In the genomic region with DNA sequence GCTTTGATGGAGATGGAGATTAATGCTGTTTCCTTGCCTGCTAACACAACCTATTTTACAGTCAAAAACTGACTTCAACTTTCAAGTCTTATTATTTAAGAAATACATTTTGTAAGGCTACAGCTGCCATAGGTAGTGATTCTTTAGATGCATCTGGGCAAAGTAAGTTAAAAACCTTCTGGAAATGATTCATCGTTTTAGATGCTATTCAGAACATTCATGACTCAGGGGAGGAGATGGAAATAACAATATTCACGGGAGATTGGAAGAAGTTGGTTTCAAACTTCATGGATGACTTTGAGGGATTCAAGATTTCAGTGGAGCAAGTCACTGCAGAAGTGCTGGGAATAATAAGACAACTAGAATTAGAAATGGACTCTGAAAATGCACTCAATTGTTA, we compare ENCODE assay signal across 23 cellular contexts.
DNase-seq lines count a peak whose midpoint lies in the region; ATAC-seq and TF ChIP-seq lines count a peak whose summit lies in the region.
"Had no signal": no experiment of that assay in that cellular context is flagged by ENCODE, and none has a peak within 500 bp of the region (broad histone marks: within the 10 kb centered on the region; RNA-seq: fewer than 3 reads in every experiment).

No MANE protein-coding gene starts in this region.

- no peaks in the 10 kb centered on the region for H3K79me1 ChIP-seq in neuronal stem cell (ENCODE audit: low read depth, low read length)

- H3K4ac ChIP-seq in neuronal stem cell (ENCODE audit: low read length): no peak overlapping the region

- H3K14ac ChIP-seq in neuronal stem cell (ENCODE audit: low read length): no peak overlapping the region

- no peak overlapping the region for H2BK15ac ChIP-seq in neuronal stem cell (ENCODE audit: low read length)

- H3K9ac ChIP-seq in GM23248 (no peak overlapping the region), neuronal stem cell (ENCODE audit: low read depth, low read length, poor library complexity) (no peak overlapping the region)
- H3K9ac ChIP-seq: KMS-11 had no signal

- H3K4me3 ChIP-seq in GM23248: no peak overlapping the region
- H3K4me3 ChIP-seq in RWPE2 (ENCODE audit: severe bottlenecking): no peak overlapping the region
- no peak overlapping the region for H3K4me3 ChIP-seq in choroid plexus epithelial cell (ENCODE audit: low read depth, low read length)
- no peak overlapping the region for H3K4me3 ChIP-seq in neuronal stem cell (ENCODE audit: low read length in 2 of 2)
- H3K4me3 ChIP-seq in suprapubic skin: no peak overlapping the region
- H3K4me3 ChIP-seq: GM23338, Peyer's patch, SJSA1 had no signal

- no peak for TF ChIP-seq EP300 in suprapubic skin (IDR thresholded peaks at IDR 0.05)

- H3K4me2 ChIP-seq in GM23248 (ENCODE audit: unreplicated experiment) (no peak overlapping the region), neuronal stem cell (ENCODE audit: insufficient read depth, low read length, poor library complexity, severe bottlenecking) (no peak overlapping the region)
- H3K4me2 ChIP-seq: GM23338, KMS-11 had no signal

- in situ Hi-C loops in GM23248 (cut with MboI): loop anchor here (10.0 to 25.0 kb wide), 2 partner anchors 624 to 751 kb away; no protein-coding TSS in a partner anchor

- no peak overlapping the region for H2BK5ac ChIP-seq in neuronal stem cell (ENCODE audit: low read length)

- no peak overlapping the region for H2BK12ac ChIP-seq in neuronal stem cell (ENCODE audit: low read length)

- no peak overlapping the region for H3K23ac ChIP-seq in neuronal stem cell (ENCODE audit: low read depth, low read length, poor library complexity)

- TF ChIP-seq POLR2A in suprapubic skin (IDR thresholded peaks at IDR 0.05): no peak

- H3K36me3 ChIP-seq in GM23248 (ENCODE audit: low read depth) (no peaks in the 10 kb centered on the region), RWPE2 (ENCODE audit: low read depth) (no peaks in the 10 kb centered on the region), neuronal stem cell (replicated peaks in 1 of 2; ENCODE audit: control insufficient read depth in 2 of 2, insufficient read depth in 2 of 2, low read length in 2 of 2) (no peaks in the 10 kb centered on the region), suprapubic skin (no peaks in the 10 kb centered on the region)
- H3K36me3 ChIP-seq: Peyer's patch, SJSA1 had no signal

- no peak overlapping the region for H3K27ac ChIP-seq in GM23248
- H3K27ac ChIP-seq in RWPE2 (ENCODE audit: poor library complexity, severe bottlenecking): no peak overlapping the region
- H3K27ac ChIP-seq in neuronal stem cell (replicated peaks; ENCODE audit: low read length): no peak overlapping the region
- H3K27ac ChIP-seq in suprapubic skin: no peak overlapping the region
- H3K27ac ChIP-seq: KMS-11, Peyer's patch, SJSA1 had no signal

- no peak overlapping the region for H4K91ac ChIP-seq in neuronal stem cell (ENCODE audit: low read depth, low read length, poor library complexity)

- H2AK5ac ChIP-seq in neuronal stem cell (ENCODE audit: low read depth, low read length): no peak overlapping the region

- H3K9me2 ChIP-seq in GM23248 (ENCODE audit: insufficient read depth): no peaks in the 10 kb centered on the region

- no peak overlapping the region for H2AFZ ChIP-seq in GM23248
- no peak overlapping the region for H2AFZ ChIP-seq in neuronal stem cell (ENCODE audit: low read length)
- H2AFZ ChIP-seq: GM23338 had no signal

- H3K4me1 ChIP-seq in GM23248 (ENCODE audit: insufficient read depth) (0 out of 2 replicates have a peak, but pooled peaks cover 6% of the 10 kb centered on the region), RWPE2 (ENCODE audit: insufficient read depth, poor library complexity, severe bottlenecking) (no peaks in the 10 kb centered on the region), neuronal stem cell (ENCODE audit: control insufficient read depth in 2 of 2, insufficient read depth in 1 of 2, low read depth in 1 of 2, low read length in 2 of 2) (peaks cover 0 to 3% of the 10 kb centered on the region in 2 donors), suprapubic skin (no peaks in the 10 kb centered on the region)
- H3K4me1 ChIP-seq: Peyer's patch had no signal

- no peaks in the 10 kb centered on the region for H4K20me1 ChIP-seq in GM23248 (ENCODE audit: insufficient read depth)

- TF ChIP-seq CTCF in RWPE2 (IDR thresholded peaks at IDR 0.05; ENCODE audit: poor library complexity, severe bottlenecking): no peak
- TF ChIP-seq CTCF in choroid plexus epithelial cell (conservative IDR thresholded peaks at IDR 0.05; ENCODE audit: low read depth, low read length): no peak
- TF ChIP-seq CTCF in suprapubic skin (IDR thresholded peaks at IDR 0.05): no peak

- 0 out of 3 replicates have a peak, but pooled peaks have one; percentile 42 for ATAC-seq in RWPE2 (ENCODE audit: low read depth)
- ATAC-seq: GM23338, Right ventricle myocardium inferior had no signal

- H3K9me3 ChIP-seq in GM23248 (ENCODE audit: low read depth) (no peaks in the 10 kb centered on the region), RWPE2 (ENCODE audit: severe bottlenecking) (no peaks in the 10 kb centered on the region), neuronal stem cell (replicated peaks in 1 of 2; ENCODE audit: control insufficient read depth in 2 of 2, insufficient read depth in 1 of 2, low read depth in 1 of 2, low read length in 2 of 2) (no peaks in the 10 kb centered on the region), suprapubic skin (no peaks in the 10 kb centered on the region)
- H3K9me3 ChIP-seq: Peyer's patch had no signal

- no peak overlapping the region for H4K8ac ChIP-seq in neuronal stem cell (ENCODE audit: low read depth, low read length)

- no peaks in the 10 kb centered on the region; the same call in 1 of the 2 replicates for H3F3A ChIP-seq in GM23248 (ENCODE audit: insufficient read depth)

- H2BK120ac ChIP-seq in neuronal stem cell (ENCODE audit: low read depth, low read length): no peak overlapping the region

- no peaks in the 10 kb centered on the region for H3K79me2 ChIP-seq in GM23248 (ENCODE audit: insufficient read depth)

- H3K18ac ChIP-seq in neuronal stem cell (ENCODE audit: low read length): no peak overlapping the region

- H3K27me3 ChIP-seq in GM23248 (replicated peaks; ENCODE audit: insufficient read depth) (no peaks in the 10 kb centered on the region), RWPE2 (ENCODE audit: insufficient read depth, poor library complexity, severe bottlenecking) (no peaks in the 10 kb centered on the region), neuronal stem cell (ENCODE audit: control insufficient read depth in 3 of 3, insufficient read depth in 3 of 3, low read depth in 1 of 3, low read length in 3 of 3) (no peaks in the 10 kb centered on the region), suprapubic skin (no peaks in the 10 kb centered on the region)
- H3K27me3 ChIP-seq: Peyer's patch, SJSA1 had no signal

- DNase-seq in GM23248 (peak; percentile 27), RWPE2 (ENCODE audit: low spot score) (no peak), choroid plexus epithelial cell (ENCODE audit: low read depth) (peak; percentile 14), iris pigment epithelial cell (ENCODE audit: low read depth) (peak; percentile 3), neuronal stem cell (ENCODE audit: low spot score) (no peak), suprapubic skin (ENCODE audit: low spot score in 2 of 2) (no peak), NCI-H2227 treated with DMSO at 0.1 percent for 48 hours (lab: John Stamatoyannopoulos, UW) (no peak)
- DNase-seq: CD4-positive, CD25-positive, alpha-beta regulatory T cell; DMS 273 treated with DMSO at 0.1 percent for 48 hours; DND-41; HCEC 1CT; IMR-90; MV-4-11; NCI-H1105 treated with DMSO at 0.1 percent for 48 hours; NCI-H2029 treated with DMSO at 0.1 percent for 48 hours; NCI-H2171; NCI-H524 treated with DMSO at 0.1 percent for 48 hours; NCI-H82; Peyer's patch had no signal

- WGBS in GM23248 (ENCODE audit: low coverage in 1 of 2, low lambda C conversion rate in 2 of 2, missing lambda C conversion rate in 2 of 2), 2 experiments: 6 to 9% methylated on average over 2 of the region's 2 CpGs
- no CpG with 5 or more reads among the region's 2 CpGs for WGBS in neuronal stem cell (ENCODE audit: extremely low coverage in 2 of 2, insufficient read length in 2 of 2, insufficient replicate concordance in 1 of 2), 2 donors
- WGBS in suprapubic skin: 85% methylated on average over 2 of the region's 2 CpGs

Comparison
In these comparisons a context has a peak if more than half of its experiments do, and no peak if none do; other contexts are left out.
1. DNase-seq: peak in GM23248 (single experiment), choroid plexus epithelial cell (single experiment) and iris pigment epithelial cell (single experiment); none in RWPE2 (single experiment), neuronal stem cell (single experiment), suprapubic skin (0 of 2) and NCI-H2227 treated with DMSO at 0.1 percent for 48 hours (single experiment).